ENCODE assay signal across 31 cellular contexts in the genomic region with DNA sequence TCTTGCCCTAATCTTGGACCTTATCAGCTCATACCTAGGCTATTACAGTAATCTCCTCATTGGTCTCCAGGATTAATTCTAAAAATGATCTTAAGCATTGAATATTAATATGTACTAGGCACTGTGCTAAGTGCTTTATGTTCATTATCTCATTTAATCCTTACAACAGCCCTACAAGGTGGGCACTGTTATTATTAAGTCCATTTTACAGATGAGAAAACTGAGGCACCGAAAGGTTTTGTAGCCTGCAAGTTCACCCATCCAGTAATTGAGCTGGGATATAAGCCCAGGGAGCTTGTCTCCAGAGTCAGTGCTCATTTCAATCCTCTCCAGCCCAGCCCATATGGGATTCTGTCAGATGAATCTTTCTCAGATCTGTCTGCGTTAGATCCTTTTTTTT.
"Had no signal": no experiment of that assay in that cellular context is flagged by ENCODE, and none has a peak within 500 bp of the region (broad histone marks: within the 10 kb centered on the region; RNA-seq: fewer than 3 reads in every experiment).

No MANE protein-coding gene starts in this region.

- ATAC-seq: naive thymus-derived CD4-positive, alpha-beta T cell; natural killer cell; psoas muscle; right cardiac atrium; sciatic nerve; stimulated activated effector memory CD8-positive, alpha-beta T cell treated with anti-CD3 and anti-CD28 coated beads, Interleukin-12 subunit alpha, Interleukin-12 subunit beta, amount 100 ng/mL, for 72 hours; stimulated activated naive CD8-positive, alpha-beta T cell treated with anti-CD3 and anti-CD28 coated beads, Interleukin-15, amount 100 ng/mL, for 72 hours; stimulated activated naive CD8-positive, alpha-beta T cell treated with anti-CD3 and anti-CD28 coated beads, Interleukin-15, Interleukin-2, amounts not matched to agents 100 U/mL and 50 U/mL, for 24 hours; upper lobe of right lung had no signal

- H3K4me1 ChIP-seq: neural progenitor cell, parathyroid adenoma, psoas muscle, spleen, suprapubic skin, testis, tibial artery, transverse colon, upper lobe of right lung, uterus had no signal

- H3K36me3 ChIP-seq: neural progenitor cell, ovary, suprapubic skin, transverse colon, upper lobe of right lung, uterus had no signal

- DNase-seq: naive thymus-derived CD4-positive, alpha-beta T cell; natural killer cell; occipital lobe; ovary; posterior cingulate gyrus; psoas muscle; right cardiac atrium; spleen; stimulated activated CD4-positive, alpha-beta T cell treated with anti-CD3 and anti-CD28 coated beads, Interleukin-12 subunit alpha, Interleukin-12 subunit beta, amount 100 ng/mL, for 4 hours; stimulated activated CD4-positive, alpha-beta T cell treated with anti-CD3 and anti-CD28 coated beads, Interleukin-2, amount 100 ng/mL, for 24 hours; stimulated activated CD4-positive, alpha-beta T cell treated with anti-CD3 and anti-CD28 coated beads, Interleukin-2, amount 100 ng/mL, for 48 hours; stimulated activated CD4-positive, alpha-beta T cell treated with anti-CD3 and anti-CD28 coated beads, Interleukin-4, amount 100 ng/mL, for 24 hours; stimulated activated naive CD4-positive, alpha-beta T cell; stimulated activated naive CD8-positive, alpha-beta T cell treated with anti-CD3 and anti-CD28 coated beads, Interleukin-15, amount 100 ng/mL, for 72 hours; stimulated activated naive CD8-positive, alpha-beta T cell treated with anti-CD3 and anti-CD28 coated beads, Interleukin-15, Interleukin-2, amounts not matched to agents 100 U/mL and 50 U/mL, for 24 hours; substantia nigra; testis; tibial artery; transverse colon; upper lobe of right lung; uterus had no signal

- H3K27me3 ChIP-seq: neural progenitor cell, ovary, spleen, suprapubic skin, testis, tibial artery, transverse colon, upper lobe of right lung, uterus had no signal

- H3K27ac Mint-ChIP-seq: naive thymus-derived CD4-positive, alpha-beta T cell; natural killer cell; neural progenitor cell; stimulated activated effector memory CD8-positive, alpha-beta T cell treated with anti-CD3 and anti-CD28 coated beads, Interleukin-12 subunit alpha, Interleukin-12 subunit beta, amount 100 ng/mL, for 72 hours; type B pancreatic cell had no signal

- H3K4me3 ChIP-seq: neural progenitor cell, ovary, psoas muscle, skin epidermis, smooth muscle cell, spleen, suprapubic skin, testis, tibial artery, transverse colon, upper lobe of right lung, uterus had no signal

- H3K4me3 Mint-ChIP-seq: naive thymus-derived CD4-positive, alpha-beta T cell; natural killer cell; nephron; neural progenitor cell; stimulated activated effector memory CD8-positive, alpha-beta T cell treated with anti-CD3 and anti-CD28 coated beads, Interleukin-12 subunit alpha, Interleukin-12 subunit beta, amount 100 ng/mL, for 72 hours; stimulated activated naive CD8-positive, alpha-beta T cell treated with anti-CD3 and anti-CD28 coated beads, Interleukin-15, amount 100 ng/mL, for 72 hours; type B pancreatic cell had no signal

- H3K9me3 Mint-ChIP-seq: naive thymus-derived CD4-positive, alpha-beta T cell; natural killer cell; neural progenitor cell; stimulated activated effector memory CD8-positive, alpha-beta T cell treated with anti-CD3 and anti-CD28 coated beads, Interleukin-12 subunit alpha, Interleukin-12 subunit beta, amount 100 ng/mL, for 72 hours; stimulated activated naive CD8-positive, alpha-beta T cell treated with anti-CD3 and anti-CD28 coated beads, Interleukin-15, amount 100 ng/mL, for 72 hours; type B pancreatic cell had no signal

- H3K27me3 Mint-ChIP-seq: naive thymus-derived CD4-positive, alpha-beta T cell; progenitor cell of endocrine pancreas; stimulated activated naive CD8-positive, alpha-beta T cell treated with anti-CD3 and anti-CD28 coated beads, Interleukin-15, amount 100 ng/mL, for 72 hours; type B pancreatic cell had no signal

- H3K9me3 ChIP-seq: ovary, psoas muscle, spleen, suprapubic skin, testis, tibial artery, transverse colon, upper lobe of right lung, uterus had no signal

- H3K4me1 Mint-ChIP-seq: naive thymus-derived CD4-positive, alpha-beta T cell; natural killer cell; neural progenitor cell; stimulated activated effector memory CD8-positive, alpha-beta T cell treated with anti-CD3 and anti-CD28 coated beads, Interleukin-12 subunit alpha, Interleukin-12 subunit beta, amount 100 ng/mL, for 72 hours; stimulated activated naive CD8-positive, alpha-beta T cell treated with anti-CD3 and anti-CD28 coated beads, Interleukin-15, amount 100 ng/mL, for 72 hours had no signal

- H3K36me3 Mint-ChIP-seq: natural killer cell, neural progenitor cell had no signal
